ENCODE assay signal across 1 cellular context in the genomic region with DNA sequence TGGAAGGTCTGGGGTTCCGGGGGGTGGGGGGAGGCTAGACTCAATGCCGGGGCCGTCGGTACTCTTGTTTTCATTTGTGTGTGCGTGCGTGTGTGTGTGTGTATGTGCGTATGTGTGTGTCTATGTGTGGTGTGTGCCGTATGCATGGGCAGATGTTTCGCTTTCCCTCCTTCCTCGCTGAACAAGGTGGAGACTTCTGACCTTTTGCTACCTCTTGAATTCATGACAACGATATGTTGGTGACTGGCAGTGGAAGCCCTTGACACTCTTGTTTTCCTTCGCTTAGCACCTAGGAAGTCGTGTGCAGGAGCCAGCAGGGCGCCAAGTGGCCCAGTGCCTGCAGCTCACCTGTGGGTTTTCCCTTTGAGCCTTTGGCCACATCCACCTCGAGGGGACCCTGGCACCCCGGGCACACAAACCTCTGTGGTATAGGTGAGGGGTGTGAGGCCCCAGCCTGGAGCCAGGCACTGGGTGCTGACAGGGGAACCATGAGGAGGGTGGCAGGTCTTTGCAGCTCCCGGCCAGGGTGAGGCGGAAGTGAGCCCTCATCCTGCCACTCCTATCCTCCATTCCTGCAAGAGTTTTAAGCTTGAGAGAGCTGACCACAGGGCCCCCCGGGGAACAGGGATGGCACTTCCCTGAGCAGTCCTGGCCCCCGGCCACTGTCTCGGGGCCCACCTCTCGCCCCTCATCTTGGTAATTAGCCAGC.
TF ChIP-seq lines count a peak whose summit lies in the region.

No MANE protein-coding gene starts in this region.

TF ChIP-seq in K562, 482 proteins besides CTCF, POLR2A, EP300 and RAD21 (continued from another document and continues in another):
- TF ChIP-seq, protein P1, sequence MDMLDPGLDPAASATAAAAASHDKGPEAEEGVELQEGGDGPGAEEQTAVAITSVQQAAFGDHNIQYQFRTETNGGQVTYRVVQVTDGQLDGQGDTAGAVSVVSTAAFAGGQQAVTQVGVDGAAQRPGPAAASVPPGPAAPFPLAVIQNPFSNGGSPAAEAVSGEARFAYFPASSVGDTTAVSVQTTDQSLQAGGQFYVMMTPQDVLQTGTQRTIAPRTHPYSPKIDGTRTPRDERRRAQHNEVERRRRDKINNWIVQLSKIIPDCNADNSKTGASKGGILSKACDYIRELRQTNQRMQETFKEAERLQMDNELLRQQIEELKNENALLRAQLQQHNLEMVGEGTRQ (CRISPR knock-in tag; IDR thresholded peaks at IDR 0.05): no peak
- TF ChIP-seq COPS2 (conservative IDR thresholded peaks at IDR 0.05) (no peak), STAG1 (CRISPR knock-in tag; IDR thresholded peaks at IDR 0.05; ENCODE audit: borderline replicate concordance) (no peak; the same call in 1 of the 2 replicates), RBFOX2 (IDR thresholded peaks at IDR 0.05; ENCODE audit: low read depth, low read length) (peak; percentile 28; the same call in 1 of the 2 replicates), KLF6 (CRISPR knock-in tag; IDR thresholded peaks at IDR 0.05; ENCODE audit: borderline replicate concordance) (no peak), ELF2 (CRISPR knock-in tag; IDR thresholded peaks at IDR 0.05) (no peak), TBP (optimal IDR thresholded peaks at IDR 0.05; ENCODE audit: low read depth, low read length) (no peak), NR2C1 (IDR thresholded peaks at IDR 0.05) (no peak), NR2C1 (tag; IDR thresholded peaks at IDR 0.05) (no peak), ZZZ3 (IDR thresholded peaks at IDR 0.05) (no peak), ZNF644 (tag; IDR thresholded peaks at IDR 0.05; ENCODE audit: low read depth) (no peak), ZNF146 (CRISPR knock-in tag; IDR thresholded peaks at IDR 0.05; ENCODE audit: unreplicated experiment) (no peak), KLF16 (IDR thresholded peaks at IDR 0.05) (no peak), KAT8 (IDR thresholded peaks at IDR 0.05; ENCODE audit: low read depth) (no peak), CHCHD3 (CRISPR knock-in tag; IDR thresholded peaks at IDR 0.05) (no peak), THRAP3 (IDR thresholded peaks at IDR 0.05; ENCODE audit: borderline replicate concordance) (no peak), NFRKB (IDR thresholded peaks at IDR 0.05; ENCODE audit: low read depth) (no peak), ESRRB (CRISPR knock-in tag; IDR thresholded peaks at IDR 0.05; ENCODE audit: borderline replicate concordance) (no peak), WHSC1 (IDR thresholded peaks at IDR 0.05; ENCODE audit: low read length) (peak; percentile 39), PHF20 (IDR thresholded peaks at IDR 0.05; ENCODE audit: partially characterized antibody) (no peak), ZFX (CRISPR knock-in tag; IDR thresholded peaks at IDR 0.05) (no peak), CHD2 (IDR thresholded peaks at IDR 0.05; ENCODE audit: low read depth, low read length) (no peak), ZNF239 (CRISPR knock-in tag; IDR thresholded peaks at IDR 0.05) (no peak), ZNF184 (CRISPR knock-in tag; IDR thresholded peaks at IDR 0.05) (no peak), BRCA1 (IDR thresholded peaks at IDR 0.05) (no peak), BRCA1 (CRISPR knock-in tag; IDR thresholded peaks at IDR 0.05) (no peak), TAF1 (IDR thresholded peaks at IDR 0.05; ENCODE audit: control insufficient read depth, extremely low read depth, insufficient read depth, low read length, severe bottlenecking) (no peak), NFXL1 (CRISPR knock-in tag; IDR thresholded peaks at IDR 0.05) (no peak), ZC3H4 (CRISPR knock-in tag; IDR thresholded peaks at IDR 0.05; ENCODE audit: borderline replicate concordance) (no peak), ASH1L (IDR thresholded peaks at IDR 0.05; ENCODE audit: borderline replicate concordance, low read depth, partially characterized antibody) (no peak), RUNX1 (IDR thresholded peaks at IDR 0.05; ENCODE audit: low read depth) (no peak), ZNF347 (CRISPR knock-in tag; IDR thresholded peaks at IDR 0.05; ENCODE audit: low read depth) (no peak), PHF8 (IDR thresholded peaks at IDR 0.05; ENCODE audit: borderline replicate concordance, low read length) (no peak; the same call in 1 of the 2 replicates), ZNF316 (IDR thresholded peaks at IDR 0.05) (no peak), ZNF121 (CRISPR knock-in tag; conservative IDR thresholded peaks at IDR 0.05) (no peak), PHB2 (IDR thresholded peaks at IDR 0.05; ENCODE audit: low read depth) (no peak), RBM15 (IDR thresholded peaks at IDR 0.05; ENCODE audit: insufficient read depth, low read length) (no peak), CEBPB (tag; IDR thresholded peaks at IDR 0.05) (no peak), JUND (IDR thresholded peaks at IDR 0.05; ENCODE audit: borderline replicate concordance, low read depth, low read length) (no peak), JUND (tag; IDR thresholded peaks at IDR 0.05; ENCODE audit: borderline replicate concordance, low read depth, low read length) (no peak; the same call in 2 of the 3 replicates)
- TF ChIP-seq, protein P2, sequence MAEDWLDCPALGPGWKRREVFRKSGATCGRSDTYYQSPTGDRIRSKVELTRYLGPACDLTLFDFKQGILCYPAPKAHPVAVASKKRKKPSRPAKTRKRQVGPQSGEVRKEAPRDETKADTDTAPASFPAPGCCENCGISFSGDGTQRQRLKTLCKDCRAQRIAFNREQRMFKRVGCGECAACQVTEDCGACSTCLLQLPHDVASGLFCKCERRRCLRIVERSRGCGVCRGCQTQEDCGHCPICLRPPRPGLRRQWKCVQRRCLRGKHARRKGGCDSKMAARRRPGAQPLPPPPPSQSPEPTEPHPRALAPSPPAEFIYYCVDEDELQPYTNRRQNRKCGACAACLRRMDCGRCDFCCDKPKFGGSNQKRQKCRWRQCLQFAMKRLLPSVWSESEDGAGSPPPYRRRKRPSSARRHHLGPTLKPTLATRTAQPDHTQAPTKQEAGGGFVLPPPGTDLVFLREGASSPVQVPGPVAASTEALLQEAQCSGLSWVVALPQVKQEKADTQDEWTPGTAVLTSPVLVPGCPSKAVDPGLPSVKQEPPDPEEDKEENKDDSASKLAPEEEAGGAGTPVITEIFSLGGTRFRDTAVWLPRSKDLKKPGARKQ (CRISPR knock-in tag; IDR thresholded peaks at IDR 0.05): no peak
- TF ChIP-seq, protein P3, sequence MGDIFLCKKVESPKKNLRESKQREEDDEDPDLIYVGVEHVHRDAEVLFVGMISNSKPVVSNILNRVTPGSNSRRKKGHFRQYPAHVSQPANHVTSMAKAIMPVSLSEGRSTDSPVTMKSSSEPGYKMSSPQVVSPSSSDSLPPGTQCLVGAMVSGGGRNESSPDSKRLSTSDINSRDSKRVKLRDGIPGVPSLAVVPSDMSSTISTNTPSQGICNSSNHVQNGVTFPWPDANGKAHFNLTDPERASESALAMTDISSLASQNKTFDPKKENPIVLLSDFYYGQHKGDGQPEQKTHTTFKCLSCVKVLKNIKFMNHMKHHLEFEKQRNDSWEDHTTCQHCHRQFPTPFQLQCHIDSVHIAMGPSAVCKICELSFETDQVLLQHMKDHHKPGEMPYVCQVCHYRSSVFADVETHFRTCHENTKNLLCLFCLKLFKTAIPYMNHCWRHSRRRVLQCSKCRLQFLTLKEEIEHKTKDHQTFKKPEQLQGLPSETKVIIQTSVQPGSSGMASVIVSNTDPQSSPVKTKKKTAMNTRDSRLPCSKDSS (IDR thresholded peaks at IDR 0.05; ENCODE audit: low read depth, partially characterized antibody): no peak
- TF ChIP-seq, protein P4, sequence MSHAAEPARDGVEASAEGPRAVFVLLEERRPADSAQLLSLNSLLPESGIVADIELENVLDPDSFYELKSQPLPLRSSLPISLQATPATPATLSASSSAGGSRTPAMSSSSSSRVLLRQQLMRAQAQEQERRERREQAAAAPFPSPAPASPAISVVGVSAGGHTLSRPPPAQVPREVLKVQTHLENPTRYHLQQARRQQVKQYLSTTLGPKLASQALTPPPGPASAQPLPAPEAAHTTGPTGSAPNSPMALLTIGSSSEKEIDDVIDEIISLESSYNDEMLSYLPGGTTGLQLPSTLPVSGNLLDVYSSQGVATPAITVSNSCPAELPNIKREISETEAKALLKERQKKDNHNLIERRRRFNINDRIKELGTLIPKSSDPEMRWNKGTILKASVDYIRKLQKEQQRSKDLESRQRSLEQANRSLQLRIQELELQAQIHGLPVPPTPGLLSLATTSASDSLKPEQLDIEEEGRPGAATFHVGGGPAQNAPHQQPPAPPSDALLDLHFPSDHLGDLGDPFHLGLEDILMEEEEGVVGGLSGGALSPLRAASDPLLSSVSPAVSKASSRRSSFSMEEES (CRISPR knock-in tag; IDR thresholded peaks at IDR 0.05): no peak
- TF ChIP-seq, protein P5, sequence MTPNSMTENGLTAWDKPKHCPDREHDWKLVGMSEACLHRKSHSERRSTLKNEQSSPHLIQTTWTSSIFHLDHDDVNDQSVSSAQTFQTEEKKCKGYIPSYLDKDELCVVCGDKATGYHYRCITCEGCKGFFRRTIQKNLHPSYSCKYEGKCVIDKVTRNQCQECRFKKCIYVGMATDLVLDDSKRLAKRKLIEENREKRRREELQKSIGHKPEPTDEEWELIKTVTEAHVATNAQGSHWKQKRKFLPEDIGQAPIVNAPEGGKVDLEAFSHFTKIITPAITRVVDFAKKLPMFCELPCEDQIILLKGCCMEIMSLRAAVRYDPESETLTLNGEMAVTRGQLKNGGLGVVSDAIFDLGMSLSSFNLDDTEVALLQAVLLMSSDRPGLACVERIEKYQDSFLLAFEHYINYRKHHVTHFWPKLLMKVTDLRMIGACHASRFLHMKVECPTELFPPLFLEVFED (CRISPR knock-in tag; conservative IDR thresholded peaks at IDR 0.05): peak; percentile 88
- TF ChIP-seq, protein P6, sequence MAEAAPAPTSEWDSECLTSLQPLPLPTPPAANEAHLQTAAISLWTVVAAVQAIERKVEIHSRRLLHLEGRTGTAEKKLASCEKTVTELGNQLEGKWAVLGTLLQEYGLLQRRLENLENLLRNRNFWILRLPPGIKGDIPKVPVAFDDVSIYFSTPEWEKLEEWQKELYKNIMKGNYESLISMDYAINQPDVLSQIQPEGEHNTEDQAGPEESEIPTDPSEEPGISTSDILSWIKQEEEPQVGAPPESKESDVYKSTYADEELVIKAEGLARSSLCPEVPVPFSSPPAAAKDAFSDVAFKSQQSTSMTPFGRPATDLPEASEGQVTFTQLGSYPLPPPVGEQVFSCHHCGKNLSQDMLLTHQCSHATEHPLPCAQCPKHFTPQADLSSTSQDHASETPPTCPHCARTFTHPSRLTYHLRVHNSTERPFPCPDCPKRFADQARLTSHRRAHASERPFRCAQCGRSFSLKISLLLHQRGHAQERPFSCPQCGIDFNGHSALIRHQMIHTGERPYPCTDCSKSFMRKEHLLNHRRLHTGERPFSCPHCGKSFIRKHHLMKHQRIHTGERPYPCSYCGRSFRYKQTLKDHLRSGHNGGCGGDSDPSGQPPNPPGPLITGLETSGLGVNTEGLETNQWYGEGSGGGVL (CRISPR knock-in tag; IDR thresholded peaks at IDR 0.05): no peak; the same call in 1 of the 2 replicates
- TF ChIP-seq, protein P7, sequence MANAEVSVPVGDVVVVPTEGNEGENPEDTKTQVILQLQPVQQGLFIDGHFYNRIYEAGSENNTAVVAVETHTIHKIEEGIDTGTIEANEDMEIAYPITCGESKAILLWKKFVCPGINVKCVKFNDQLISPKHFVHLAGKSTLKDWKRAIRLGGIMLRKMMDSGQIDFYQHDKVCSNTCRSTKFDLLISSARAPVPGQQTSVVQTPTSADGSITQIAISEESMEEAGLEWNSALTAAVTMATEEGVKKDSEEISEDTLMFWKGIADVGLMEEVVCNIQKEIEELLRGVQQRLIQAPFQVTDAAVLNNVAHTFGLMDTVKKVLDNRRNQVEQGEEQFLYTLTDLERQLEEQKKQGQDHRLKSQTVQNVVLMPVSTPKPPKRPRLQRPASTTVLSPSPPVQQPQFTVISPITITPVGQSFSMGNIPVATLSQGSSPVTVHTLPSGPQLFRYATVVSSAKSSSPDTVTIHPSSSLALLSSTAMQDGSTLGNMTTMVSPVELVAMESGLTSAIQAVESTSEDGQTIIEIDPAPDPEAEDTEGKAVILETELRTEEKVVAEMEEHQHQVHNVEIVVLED (CRISPR knock-in tag; IDR thresholded peaks at IDR 0.05): no peak
- TF ChIP-seq, protein P8, sequence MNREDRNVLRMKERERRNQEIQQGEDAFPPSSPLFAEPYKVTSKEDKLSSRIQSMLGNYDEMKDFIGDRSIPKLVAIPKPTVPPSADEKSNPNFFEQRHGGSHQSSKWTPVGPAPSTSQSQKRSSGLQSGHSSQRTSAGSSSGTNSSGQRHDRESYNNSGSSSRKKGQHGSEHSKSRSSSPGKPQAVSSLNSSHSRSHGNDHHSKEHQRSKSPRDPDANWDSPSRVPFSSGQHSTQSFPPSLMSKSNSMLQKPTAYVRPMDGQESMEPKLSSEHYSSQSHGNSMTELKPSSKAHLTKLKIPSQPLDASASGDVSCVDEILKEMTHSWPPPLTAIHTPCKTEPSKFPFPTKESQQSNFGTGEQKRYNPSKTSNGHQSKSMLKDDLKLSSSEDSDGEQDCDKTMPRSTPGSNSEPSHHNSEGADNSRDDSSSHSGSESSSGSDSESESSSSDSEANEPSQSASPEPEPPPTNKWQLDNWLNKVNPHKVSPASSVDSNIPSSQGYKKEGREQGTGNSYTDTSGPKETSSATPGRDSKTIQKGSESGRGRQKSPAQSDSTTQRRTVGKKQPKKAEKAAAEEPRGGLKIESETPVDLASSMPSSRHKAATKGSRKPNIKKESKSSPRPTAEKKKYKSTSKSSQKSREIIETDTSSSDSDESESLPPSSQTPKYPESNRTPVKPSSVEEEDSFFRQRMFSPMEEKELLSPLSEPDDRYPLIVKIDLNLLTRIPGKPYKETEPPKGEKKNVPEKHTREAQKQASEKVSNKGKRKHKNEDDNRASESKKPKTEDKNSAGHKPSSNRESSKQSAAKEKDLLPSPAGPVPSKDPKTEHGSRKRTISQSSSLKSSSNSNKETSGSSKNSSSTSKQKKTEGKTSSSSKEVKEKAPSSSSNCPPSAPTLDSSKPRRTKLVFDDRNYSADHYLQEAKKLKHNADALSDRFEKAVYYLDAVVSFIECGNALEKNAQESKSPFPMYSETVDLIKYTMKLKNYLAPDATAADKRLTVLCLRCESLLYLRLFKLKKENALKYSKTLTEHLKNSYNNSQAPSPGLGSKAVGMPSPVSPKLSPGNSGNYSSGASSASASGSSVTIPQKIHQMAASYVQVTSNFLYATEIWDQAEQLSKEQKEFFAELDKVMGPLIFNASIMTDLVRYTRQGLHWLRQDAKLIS (CRISPR knock-in tag; IDR thresholded peaks at IDR 0.05): no peak
- TF ChIP-seq, protein P9, sequence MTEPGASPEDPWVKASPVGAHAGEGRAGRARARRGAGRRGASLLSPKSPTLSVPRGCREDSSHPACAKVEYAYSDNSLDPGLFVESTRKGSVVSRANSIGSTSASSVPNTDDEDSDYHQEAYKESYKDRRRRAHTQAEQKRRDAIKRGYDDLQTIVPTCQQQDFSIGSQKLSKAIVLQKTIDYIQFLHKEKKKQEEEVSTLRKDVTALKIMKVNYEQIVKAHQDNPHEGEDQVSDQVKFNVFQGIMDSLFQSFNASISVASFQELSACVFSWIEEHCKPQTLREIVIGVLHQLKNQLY (CRISPR knock-in tag; conservative IDR thresholded peaks at IDR 0.05): 0 out of 4 replicates have a peak, but pooled peaks of 1 of the 2 experiments have one; percentile 47
- TF ChIP-seq, protein P10, sequence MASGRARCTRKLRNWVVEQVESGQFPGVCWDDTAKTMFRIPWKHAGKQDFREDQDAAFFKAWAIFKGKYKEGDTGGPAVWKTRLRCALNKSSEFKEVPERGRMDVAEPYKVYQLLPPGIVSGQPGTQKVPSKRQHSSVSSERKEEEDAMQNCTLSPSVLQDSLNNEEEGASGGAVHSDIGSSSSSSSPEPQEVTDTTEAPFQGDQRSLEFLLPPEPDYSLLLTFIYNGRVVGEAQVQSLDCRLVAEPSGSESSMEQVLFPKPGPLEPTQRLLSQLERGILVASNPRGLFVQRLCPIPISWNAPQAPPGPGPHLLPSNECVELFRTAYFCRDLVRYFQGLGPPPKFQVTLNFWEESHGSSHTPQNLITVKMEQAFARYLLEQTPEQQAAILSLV (tag; IDR thresholded peaks at IDR 0.05): no peak
